ENCODE assay signal across 8 cellular contexts in genomic region chr7:128209229-128210035, GRCh38. TPM values are rescaled to one million over a fixed set of nuclear protein-coding genes. Genes with fewer than 3 reads are reported as not detected.
A peak's percentile ranks its signal among the peaks of the same experiment; 100 is the strongest.
DNase-seq lines count a peak whose midpoint lies in the region; ATAC-seq lines count a peak whose summit lies in the region.

No MANE protein-coding gene starts in this region.

- no peaks in the 10 kb centered on the region for H3K4me1 Mint-ChIP-seq in activated CD4-positive, alpha-beta memory T cell treated with anti-CD3 and anti-CD28 coated beads, Interleukin-2, amount 10 ng/mL, durations not matched to agents 7 days and 5 days
- H3K4me1 Mint-ChIP-seq in memory B cell: peaks cover 4% of the 10 kb centered on the region

- POLR2A ChIA-PET in activated CD4-positive, alpha-beta memory T cell treated with anti-CD3 and anti-CD28 coated beads, Interleukin-2, amount 10 ng/mL, durations not matched to agents 7 days and 5 days (lab: Charles Lee): interaction anchor here (0.8 to 1.7 kb wide), 2 partner anchors 27 to 504 kb away, joined by 3 to 5 read pairs; no protein-coding TSS in a partner anchor

- peaks cover 20% of the 10 kb centered on the region for H3K27me3 Mint-ChIP-seq in activated CD4-positive, alpha-beta memory T cell treated with anti-CD3 and anti-CD28 coated beads, Interleukin-2, amount 10 ng/mL, durations not matched to agents 7 days and 5 days
- peaks cover 15% of the 10 kb centered on the region for H3K27me3 Mint-ChIP-seq in memory B cell

- CTCF ChIA-PET in activated CD4-positive, alpha-beta memory T cell treated with anti-CD3 and anti-CD28 coated beads, Interleukin-2, amount 10 ng/mL, durations not matched to agents 7 days and 5 days (lab: Charles Lee): interaction anchor here (0.6 to 8.4 kb wide), 35 partner anchors 9 to 1331 kb away, joined by 3 to 129 read pairs (median 4); no protein-coding TSS in a partner anchor

- no peaks in the 10 kb centered on the region for H3K9me3 Mint-ChIP-seq in activated CD4-positive, alpha-beta memory T cell treated with anti-CD3 and anti-CD28 coated beads, Interleukin-2, amount 10 ng/mL, durations not matched to agents 7 days and 5 days
- no peaks in the 10 kb centered on the region for H3K9me3 Mint-ChIP-seq in memory B cell

- ATAC-seq in HG03342 (IDR thresholded peaks at IDR 0.05; ENCODE audit: unreplicated experiment): peak; percentile 56
- ATAC-seq in memory B cell (ENCODE audit: low read depth): peak; percentile 64

- DNase-seq in NCI-H524 (lab: John Stamatoyannopoulos, UW) (peak; percentile 27 to 79), NCI-H524 treated with DMSO at 0.1 percent for 48 hours (lab: John Stamatoyannopoulos, UW) (no peak), NCI-H82 (lab: John Stamatoyannopoulos, UW) (peak; percentile 83), memory B cell (ENCODE audit: low spot score in 2 of 2) (peak; percentile 73)
- DNase-seq in activated CD4-positive, alpha-beta memory T cell treated with anti-CD3 and anti-CD28 coated beads, Interleukin-2, amount 10 ng/mL, durations not matched to agents 7 days and 5 days: peak; percentile 70
- peak; percentile 51 for DNase-seq in effector CD4-positive, alpha-beta T cell
- peak; percentile 36 for DNase-seq in stimulated activated CD8-positive, alpha-beta memory T cell treated with anti-CD3 and anti-CD28 coated beads, Interleukin-15, amount 100 ng/mL, for 24 hours (ENCODE audit: low read depth)

- H3K4me3 Mint-ChIP-seq in activated CD4-positive, alpha-beta memory T cell treated with anti-CD3 and anti-CD28 coated beads, Interleukin-2, amount 10 ng/mL, durations not matched to agents 7 days and 5 days: no peak overlapping the region
- H3K4me3 Mint-ChIP-seq in memory B cell: no peak overlapping the region

- H3K36me3 Mint-ChIP-seq in activated CD4-positive, alpha-beta memory T cell treated with anti-CD3 and anti-CD28 coated beads, Interleukin-2, amount 10 ng/mL, durations not matched to agents 7 days and 5 days (ENCODE audit: low read depth): no peaks in the 10 kb centered on the region
- H3K36me3 Mint-ChIP-seq in memory B cell: peaks cover 2% of the 10 kb centered on the region

- no peak overlapping the region for H3K27ac Mint-ChIP-seq in activated CD4-positive, alpha-beta memory T cell treated with anti-CD3 and anti-CD28 coated beads, Interleukin-2, amount 10 ng/mL, durations not matched to agents 7 days and 5 days
- no peak overlapping the region for H3K27ac Mint-ChIP-seq in memory B cell

RNA-seq across cellular contexts. Expression of gene LEP, which starts 31.6 kb away (rescaled TPM):
- not detected for total RNA-seq in activated CD4-positive, alpha-beta memory T cell treated with anti-CD3 and anti-CD28 coated beads, Interleukin-2, amount 10 ng/mL, durations not matched to agents 7 days and 5 days
